Comparison of ENCODE assay signal across 1 cellular context in the genomic region with DNA sequence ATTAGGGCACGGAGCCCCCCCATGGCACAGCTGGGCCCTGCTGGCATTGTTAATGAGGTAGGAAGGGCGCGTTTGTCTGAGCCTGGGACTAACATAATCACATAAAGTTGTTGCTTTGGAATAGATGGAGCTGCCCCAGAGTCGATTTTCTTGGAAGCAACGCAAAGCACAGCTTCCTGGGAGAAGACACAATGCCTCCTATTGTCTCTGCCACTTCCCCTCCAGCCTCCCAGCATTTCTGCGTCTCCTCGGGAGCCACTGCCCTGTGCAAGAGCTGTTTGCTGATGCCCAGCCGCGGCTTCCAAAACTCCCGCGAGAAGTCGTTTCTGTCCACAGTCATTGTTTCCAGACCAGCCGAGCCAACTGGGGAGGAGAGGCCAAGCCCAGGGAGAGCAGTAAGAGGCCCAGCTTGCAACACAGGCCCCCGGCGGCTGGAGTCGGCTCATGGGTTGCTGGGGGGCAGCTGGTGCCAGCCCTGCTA.
TF ChIP-seq lines count a peak whose summit lies in the region.

No MANE protein-coding gene starts in this region.

TF ChIP-seq in IMR-90, 13 proteins besides CTCF, POLR2A, EP300 and RAD21:
- TF ChIP-seq BHLHE40 (IDR thresholded peaks at IDR 0.05; ENCODE audit: low read depth, low read length): no peak
- TF ChIP-seq, protein P1, sequence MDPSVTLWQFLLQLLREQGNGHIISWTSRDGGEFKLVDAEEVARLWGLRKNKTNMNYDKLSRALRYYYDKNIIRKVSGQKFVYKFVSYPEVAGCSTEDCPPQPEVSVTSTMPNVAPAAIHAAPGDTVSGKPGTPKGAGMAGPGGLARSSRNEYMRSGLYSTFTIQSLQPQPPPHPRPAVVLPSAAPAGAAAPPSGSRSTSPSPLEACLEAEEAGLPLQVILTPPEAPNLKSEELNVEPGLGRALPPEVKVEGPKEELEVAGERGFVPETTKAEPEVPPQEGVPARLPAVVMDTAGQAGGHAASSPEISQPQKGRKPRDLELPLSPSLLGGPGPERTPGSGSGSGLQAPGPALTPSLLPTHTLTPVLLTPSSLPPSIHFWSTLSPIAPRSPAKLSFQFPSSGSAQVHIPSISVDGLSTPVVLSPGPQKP (IDR thresholded peaks at IDR 0.05; ENCODE audit: borderline replicate concordance, low read depth, low read length): no peak
- TF ChIP-seq MAZ (IDR thresholded peaks at IDR 0.05; ENCODE audit: borderline replicate concordance, low read depth, low read length): no peak
- no peak for TF ChIP-seq SMC3 (IDR thresholded peaks at IDR 0.05; ENCODE audit: low read depth, low read length)
- no peak for TF ChIP-seq MXI1 (IDR thresholded peaks at IDR 0.05; ENCODE audit: borderline replicate concordance, low read depth, low read length)
- no peak for TF ChIP-seq RCOR1 (IDR thresholded peaks at IDR 0.05; ENCODE audit: insufficient replicate concordance, low read length)
- no peak for TF ChIP-seq FOS (IDR thresholded peaks at IDR 0.05; ENCODE audit: low read depth, low read length)
- no peak for TF ChIP-seq CHD1 (IDR thresholded peaks at IDR 0.05; ENCODE audit: low read depth, low read length)
- TF ChIP-seq NFE2L2 (IDR thresholded peaks at IDR 0.05; ENCODE audit: low read depth, low read length): no peak
- TF ChIP-seq, protein P2, sequence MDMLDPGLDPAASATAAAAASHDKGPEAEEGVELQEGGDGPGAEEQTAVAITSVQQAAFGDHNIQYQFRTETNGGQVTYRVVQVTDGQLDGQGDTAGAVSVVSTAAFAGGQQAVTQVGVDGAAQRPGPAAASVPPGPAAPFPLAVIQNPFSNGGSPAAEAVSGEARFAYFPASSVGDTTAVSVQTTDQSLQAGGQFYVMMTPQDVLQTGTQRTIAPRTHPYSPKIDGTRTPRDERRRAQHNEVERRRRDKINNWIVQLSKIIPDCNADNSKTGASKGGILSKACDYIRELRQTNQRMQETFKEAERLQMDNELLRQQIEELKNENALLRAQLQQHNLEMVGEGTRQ (IDR thresholded peaks at IDR 0.05; ENCODE audit: low read depth, low read length): no peak
- no peak for TF ChIP-seq CEBPB (IDR thresholded peaks at IDR 0.05; ENCODE audit: low read depth, low read length)
- TF ChIP-seq MAFK (IDR thresholded peaks at IDR 0.05; ENCODE audit: low read depth, low read length): no peak
